12 cellular contexts compared by ENCODE assay signal in genomic region chr3:23036728-23037127, GRCh38.
DNase-seq lines count a peak whose midpoint lies in the region; ATAC-seq and TF ChIP-seq lines count a peak whose summit lies in the region.
"Had no signal": no experiment of that assay in that cellular context is flagged by ENCODE, and none has a peak within 500 bp of the region (broad histone marks: within the 10 kb centered on the region; RNA-seq: fewer than 3 reads in every experiment).

No MANE protein-coding gene starts in this region.

- H3K27ac Mint-ChIP-seq in Caco-2 (ENCODE audit: unreplicated experiment), result no peak overlapping the region

- H3K27me3 Mint-ChIP-seq in Caco-2 (ENCODE audit: insufficient read depth, unreplicated experiment), result peaks cover 5% of the 10 kb centered on the region

- DNase-seq in Caco-2 (no peak), SK-N-MC (ENCODE audit: low read depth, low spot score) (no peak), NCI-H2107 treated with DMSO at 0.1 percent for 48 hours (lab: John Stamatoyannopoulos, UW; ENCODE audit: unreplicated experiment) (no peak), NCI-H748 (lab: John Stamatoyannopoulos, UW; ENCODE audit: unreplicated experiment) (no peak), omental fat pad (ENCODE audit: low spot score) (no peak)
- DNase-seq: activated CD4-positive, alpha-beta T cell treated with anti-CD3 and anti-CD28 coated beads for 48 hours; left cardiac atrium; nucleus accumbens had no signal

- intact Hi-C loops in Caco-2 (cut with micrococcal nuclease; ENCODE audit: unreplicated experiment), result no loop called here

- H3K4me1 ChIP-seq in Caco-2, result no peaks in the 10 kb centered on the region

- H3K36me3 Mint-ChIP-seq in Caco-2 (ENCODE audit: insufficient read depth, unreplicated experiment), result no peaks in the 10 kb centered on the region

- POLR2A ChIA-PET in Caco-2 (lab: Charles Lee), result no interaction called here

- ATAC-seq in GM19372 (IDR thresholded peaks at IDR 0.05; ENCODE audit: low read depth, unreplicated experiment) (peak; percentile 76), HG02981 (IDR thresholded peaks at IDR 0.05; ENCODE audit: unreplicated experiment) (peak; percentile 93), GM21526 (IDR thresholded peaks at IDR 0.05; ENCODE audit: low FRiP score, unreplicated experiment) (no peak), omental fat pad (ENCODE audit: low FRiP score) (no peak)

- TF ChIP-seq CTCF in Caco-2 (IDR thresholded peaks at IDR 0.05; ENCODE audit: insufficient read depth in 1 of 2, low read depth in 1 of 2, low read length in 1 of 2, severe bottlenecking in 1 of 2, unreplicated experiment in 1 of 2) (no peak), omental fat pad (IDR thresholded peaks at IDR 0.05) (no peak)

- H3K4me3 ChIP-seq in Caco-2 (ENCODE audit: low read depth, low read length), result no peak overlapping the region
- no peak overlapping the region for H3K4me3 ChIP-seq in SK-N-MC

- H3K27ac ChIP-seq in SK-N-MC, result peak overlapping the region; percentile 57; the same call in 1 of the 2 replicates
- H3K27ac ChIP-seq: HL-60 had no signal

- H3K9me3 Mint-ChIP-seq in Caco-2 (ENCODE audit: unreplicated experiment), result no peaks in the 10 kb centered on the region

- CTCF ChIA-PET in Caco-2 (lab: Charles Lee), result no interaction called here

- H3K36me3 ChIP-seq in Caco-2 (ENCODE audit: control insufficient read depth, insufficient read depth, low read length), result no peaks in the 10 kb centered on the region
- no peaks in the 10 kb centered on the region for H3K36me3 ChIP-seq in SK-N-MC (ENCODE audit: insufficient read depth, low read length)

- peaks cover 8% of the 10 kb centered on the region for H3K4me1 Mint-ChIP-seq in Caco-2 (ENCODE audit: low read depth, unreplicated experiment)

- H3K4me3 Mint-ChIP-seq in Caco-2 (ENCODE audit: unreplicated experiment), result peak overlapping the region; percentile 54

- no TSS peak for BruUV-seq in Caco-2 (replicated peaks; lab: Mats Ljungman, UMichigan)

- H3K27me3 ChIP-seq in Caco-2 (replicated peaks; ENCODE audit: control insufficient read depth, insufficient read depth, low read length), result no peaks in the 10 kb centered on the region

- no peak overlapping the region for H3K9ac ChIP-seq in SK-N-MC (ENCODE audit: insufficient read length)

- no peaks in the 10 kb centered on the region for H3K9me3 ChIP-seq in Caco-2
- no peaks in the 10 kb centered on the region for H3K9me3 ChIP-seq in SK-N-MC (ENCODE audit: low read depth, low read length)

Comparison
In these comparisons a context has a peak if more than half of its experiments do, and no peak if none do; other contexts are left out.
1. ATAC-seq: peak in GM19372 (single experiment) and HG02981 (single experiment); none in GM21526 (single experiment) and omental fat pad (single experiment).